Comparison of ENCODE assay signal across 26 cellular contexts in genomic region chr20:61301995-61302525, GRCh38. TPM values are rescaled to one million over a fixed set of nuclear protein-coding genes. Genes with fewer than 3 reads are reported as not detected.
"Had no signal": no experiment of that assay in that cellular context is flagged by ENCODE, and none has a peak within 500 bp of the region (broad histone marks: within the 10 kb centered on the region; RNA-seq: fewer than 3 reads in every experiment).

No MANE protein-coding gene starts in this region.

- H3K9me3 ChIP-seq: lower lobe of right lung, neutrophil, ovary, right atrium auricular region, right lobe of liver, testis, thyroid gland, transverse colon, upper lobe of left lung had no signal

- H3K36me3 ChIP-seq: left lung, lower lobe of right lung, neutrophil, ovary, right atrium auricular region, right lobe of liver, stomach, thyroid gland, transverse colon, upper lobe of left lung had no signal

- H3K27ac ChIP-seq: left lung, lower lobe of right lung, neutrophil, ovary, right atrium auricular region, right lobe of liver, stomach, testis, thyroid gland, transverse colon, upper lobe of left lung had no signal

- H3K27me3 ChIP-seq: neutrophil, ovary, right atrium auricular region, right lobe of liver, testis, thyroid gland, transverse colon, upper lobe of left lung had no signal

- ATAC-seq: left colon; left lung; lower lobe of right lung; naive thymus-derived CD8-positive, alpha-beta T cell; right lobe of liver; stimulated activated naive B cell treated with anti-CD40 and anti-IgM and Interleukin-4, amounts not matched to agents 10 μg/mL and 1 μg/mL and 100 μg/mL, for 72 hours; stimulated activated naive CD8-positive, alpha-beta T cell treated with anti-CD3 and anti-CD28 coated beads, Interleukin-15, Interleukin-2, amounts not matched to agents 100 U/mL and 50 U/mL, for 24 hours had no signal

- DNase-seq: hippocampal formation; immature natural killer cell; kidney; left colon; lower lobe of right lung; mammary epithelial cell; mesenchymal stem cell; naive thymus-derived CD8-positive, alpha-beta T cell; occipital lobe; ovary; right lobe of liver; stimulated activated CD4-positive, alpha-beta T cell treated with anti-CD3 and anti-CD28 coated beads, Interleukin-12 subunit alpha, Interleukin-12 subunit beta, amount 100 ng/mL, for 4 hours; stimulated activated CD4-positive, alpha-beta T cell treated with anti-CD3 and anti-CD28 coated beads, Interleukin-15, amount 100 ng/mL, for 24 hours; stimulated activated CD4-positive, alpha-beta T cell treated with anti-CD3 and anti-CD28 coated beads, Interleukin-2, amount 100 ng/mL, for 24 hours; stimulated activated CD4-positive, alpha-beta T cell treated with anti-CD3 and anti-CD28 coated beads, Interleukin-4, amount 100 ng/mL, for 1 hour; stimulated activated naive B cell treated with anti-CD40 and anti-IgM and Interleukin-4, amounts not matched to agents 10 μg/mL and 1 μg/mL and 100 μg/mL, for 72 hours; stimulated activated naive CD8-positive, alpha-beta T cell treated with anti-CD3 and anti-CD28 coated beads, Interleukin-15, Interleukin-2, amounts not matched to agents 100 U/mL and 50 U/mL, for 24 hours; stomach; testis; thyroid gland; transverse colon; upper lobe of left lung had no signal

- H3K4me2 ChIP-seq: smooth muscle cell had no signal

- H3K4me3 ChIP-seq: left lung, lower lobe of right lung, ovary, right atrium auricular region, right lobe of liver, smooth muscle cell, stomach, testis, thyroid gland, transverse colon, upper lobe of left lung had no signal

- H3K4me1 ChIP-seq: left lung, lower lobe of right lung, right atrium auricular region, right lobe of liver, stomach, testis, thyroid gland, upper lobe of left lung had no signal

RNA-seq across cellular contexts. Expression of gene CDH4, which starts 50.0 kb away (rescaled TPM):
- total RNA-seq: transverse colon had no signal
- polyA plus RNA-seq: immature natural killer cell had no signal
